13 cellular contexts compared by ENCODE assay signal in the genomic region with DNA sequence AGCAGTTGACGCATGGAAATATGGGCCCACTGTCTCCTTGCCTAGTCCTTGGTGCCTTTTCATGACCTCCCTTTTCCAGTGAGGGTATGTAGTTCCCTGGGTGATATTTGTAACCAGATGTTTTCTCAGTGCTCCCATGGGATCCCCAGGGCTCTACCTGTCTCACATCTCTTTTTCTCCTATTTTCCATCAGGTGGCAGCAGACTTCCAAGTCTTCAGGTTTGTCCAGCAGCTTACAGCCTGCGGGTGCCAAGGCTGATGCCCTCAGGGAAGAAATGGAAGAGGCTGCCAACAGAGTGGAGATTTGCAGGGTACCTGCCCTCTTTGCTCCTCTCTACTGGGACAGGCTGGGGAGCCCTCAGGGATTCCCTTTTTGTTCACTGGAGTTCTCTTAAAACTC.
DNase-seq lines count a peak whose midpoint lies in the region; TF ChIP-seq lines count a peak whose summit lies in the region.
"Had no signal": no experiment of that assay in that cellular context is flagged by ENCODE, and none has a peak within 500 bp of the region (broad histone marks: within the 10 kb centered on the region; RNA-seq: fewer than 3 reads in every experiment).

No MANE protein-coding gene starts in this region.

- H3K4me3 ChIP-seq in GM06990 (replicated peaks; ENCODE audit: low read depth, low read length) (no peak overlapping the region), OCI-LY3 (ENCODE audit: low read length) (no peak overlapping the region), fibroblast of the aortic adventitia (ENCODE audit: low read depth, low read length) (no peak overlapping the region)

- H3K4me1 ChIP-seq in OCI-LY3 (ENCODE audit: low read length): no peaks in the 10 kb centered on the region

- H3K9me3 ChIP-seq in OCI-LY3 (ENCODE audit: insufficient read depth, low read length): no peaks in the 10 kb centered on the region

- no peaks in the 10 kb centered on the region for H4K20me1 ChIP-seq in OCI-LY3 (ENCODE audit: insufficient read depth, low read length)

- DNase-seq in A172 (ENCODE audit: low spot score) (peak; percentile 27), GM06990 (ENCODE audit: extremely low read depth, insufficient read length) (no peak), fibroblast of the aortic adventitia (ENCODE audit: low read depth) (peak; percentile 14), anterior cingulate cortex (lab: John Stamatoyannopoulos, UW) (no peak), RPMI8226 (no peak), T1000 (lab: John Stamatoyannopoulos, UW) (no peak)
- no peak for DNase-seq in activated naive CD4-positive, alpha-beta T cell treated with anti-CD3 and anti-CD28 coated beads for 36 hours
- DNase-seq: activated gamma-delta T cell; Calu3; effector memory CD8-positive, alpha-beta T cell; NCI-H446 treated with DMSO at 0.1 percent for 48 hours had no signal

- H3K36me3 ChIP-seq in GM06990 (ENCODE audit: control insufficient read depth, insufficient read depth, low read length): peaks cover 1% of the 10 kb centered on the region
- peaks cover 3% of the 10 kb centered on the region for H3K36me3 ChIP-seq in OCI-LY3 (replicated peaks; ENCODE audit: low read depth, low read length)

- intact Hi-C loops in activated naive CD4-positive, alpha-beta T cell treated with anti-CD3 and anti-CD28 coated beads for 36 hours (cut with micrococcal nuclease): no loop called here

- H3K4me1 Mint-ChIP-seq in activated naive CD4-positive, alpha-beta T cell treated with anti-CD3 and anti-CD28 coated beads for 36 hours (ENCODE audit: low read depth): no peaks in the 10 kb centered on the region

- no peaks in the 10 kb centered on the region for H3K79me2 ChIP-seq in OCI-LY3 (ENCODE audit: low read length)
- H3K79me2 ChIP-seq: parathyroid adenoma had no signal

- peaks cover 11% of the 10 kb centered on the region for H3K27me3 Mint-ChIP-seq in activated naive CD4-positive, alpha-beta T cell treated with anti-CD3 and anti-CD28 coated beads for 36 hours (ENCODE audit: low read depth)

- no peak overlapping the region for H2AFZ ChIP-seq in OCI-LY3 (ENCODE audit: low read depth, low read length)
- H2AFZ ChIP-seq: parathyroid adenoma had no signal

- H3K4me3 Mint-ChIP-seq in activated naive CD4-positive, alpha-beta T cell treated with anti-CD3 and anti-CD28 coated beads for 36 hours: no peak overlapping the region
- H3K4me3 Mint-ChIP-seq: effector memory CD8-positive, alpha-beta T cell had no signal

- H3K27ac Mint-ChIP-seq in activated naive CD4-positive, alpha-beta T cell treated with anti-CD3 and anti-CD28 coated beads for 36 hours: no peak overlapping the region
- H3K27ac Mint-ChIP-seq: effector memory CD8-positive, alpha-beta T cell had no signal

- H3K4me2 ChIP-seq in OCI-LY3 (ENCODE audit: low read length): no peak overlapping the region

- H3K9me3 Mint-ChIP-seq in activated naive CD4-positive, alpha-beta T cell treated with anti-CD3 and anti-CD28 coated beads for 36 hours: peaks cover 1% of the 10 kb centered on the region

- no peak overlapping the region for H3K9ac ChIP-seq in OCI-LY3 (ENCODE audit: low read length)
- H3K9ac ChIP-seq: parathyroid adenoma had no signal

- H3K36me3 Mint-ChIP-seq in activated naive CD4-positive, alpha-beta T cell treated with anti-CD3 and anti-CD28 coated beads for 36 hours (ENCODE audit: low read depth): no peaks in the 10 kb centered on the region

- peak; percentile 22 for TF ChIP-seq CTCF in GM06990 (IDR thresholded peaks at IDR 0.05; ENCODE audit: insufficient read depth, low read length, poor library complexity, severe bottlenecking)
- peak; percentile 19; the same call in 1 of the 2 replicates for TF ChIP-seq CTCF in OCI-LY3 (IDR thresholded peaks at IDR 0.05; ENCODE audit: low read depth, low read length)
- TF ChIP-seq CTCF in fibroblast of the aortic adventitia (IDR thresholded peaks at IDR 0.05; ENCODE audit: insufficient read depth, low read length): peak; percentile 20

- no peaks in the 10 kb centered on the region for H3K27me3 ChIP-seq in GM06990 (replicated peaks; ENCODE audit: control insufficient read depth, insufficient read depth, low read length)
- H3K27me3 ChIP-seq in OCI-LY3 (ENCODE audit: low read depth, low read length): no peaks in the 10 kb centered on the region

- CTCF ChIA-PET in activated naive CD4-positive, alpha-beta T cell treated with anti-CD3 and anti-CD28 coated beads for 36 hours (lab: Charles Lee): no interaction called here

- H3K27ac ChIP-seq in OCI-LY3 (ENCODE audit: low read length): no peak overlapping the region
- H3K27ac ChIP-seq: parathyroid adenoma had no signal

Comparison
In these comparisons a context has a peak if more than half of its experiments do, and no peak if none do; other contexts are left out.
1. DNase-seq: peak in A172 (single experiment) and fibroblast of the aortic adventitia (single experiment); none in GM06990 (single experiment), anterior cingulate cortex (0 of 58), RPMI8226 (single experiment), activated naive CD4-positive, alpha-beta T cell treated with anti-CD3 and anti-CD28 coated beads for 36 hours (single experiment) and T1000 (single experiment).
2. Peak in every context shown above with its lines, with median percentiles within 50 percentile points of each other: CTCF ChIP-seq.